31 cellular contexts compared by ENCODE assay signal in genomic region chr17:2566056-2566455, GRCh38.
"Had no signal": no experiment of that assay in that cellular context is flagged by ENCODE, and none has a peak within 500 bp of the region (broad histone marks: within the 10 kb centered on the region; RNA-seq: fewer than 3 reads in every experiment).

No MANE protein-coding gene starts in this region.

- ATAC-seq: activated naive CD4-positive, alpha-beta T cell treated with anti-CD3 and anti-CD28 coated beads, Interleukin-2, amount 50 U/mL, for 72 hours; activated T-cell treated with anti-CD3 and anti-CD28 coated beads, Interleukin-2, amount 50 U/mL, for 72 hours; gastroesophageal sphincter; WTC11 had no signal

- H3K36me3 ChIP-seq: ascending aorta, breast epithelium, cardiac muscle cell, esophagus squamous epithelium, gastroesophageal sphincter had no signal

- H3K27ac ChIP-seq: ascending aorta, cardiac muscle cell, gastroesophageal sphincter, VCaP had no signal

- H3K4me3 ChIP-seq: ascending aorta, breast epithelium, cardiac muscle cell, esophagus squamous epithelium, gastroesophageal sphincter had no signal

- DNase-seq: activated CD4-positive, alpha-beta memory T cell treated with anti-CD3 and anti-CD28 coated beads, Interleukin-2, amount 10 ng/mL, durations not matched to agents 7 days and 5 days; activated CD4-positive, alpha-beta T cell treated with anti-CD3 and anti-CD28 coated beads for 1 hour; activated CD4-positive, alpha-beta T cell treated with anti-CD3 and anti-CD28 coated beads for 4 hours; activated CD4-positive, alpha-beta T cell treated with anti-CD3 and anti-CD28 coated beads, Interleukin-2, amount 10 ng/mL, durations not matched to agents 7 days and 5 days; activated CD4-positive, alpha-beta T cell treated with anti-CD3 and anti-CD28 coated beads, Interleukin-2, amount 50 U/mL, for 4 hours; activated CD8-positive, alpha-beta memory T cell treated with anti-CD3 and anti-CD28 coated beads, Interleukin-2, amount 50 U/mL, for 48 hours; activated gamma-delta T cell; activated naive CD4-positive, alpha-beta T cell; activated naive CD4-positive, alpha-beta T cell treated with anti-CD3 and anti-CD28 coated beads, Interleukin-2, amount 10 ng/mL, durations not matched to agents 7 days and 5 days; activated naive CD8-positive, alpha-beta T cell treated with anti-CD3 and anti-CD28 coated beads, Interleukin-2, amount 10 ng/mL, durations not matched to agents 7 days and 5 days; activated T-cell treated with anti-CD3 and anti-CD28 coated beads for 4 hours; activated T-cell treated with anti-CD3 and anti-CD28 coated beads, Interleukin-2, amount 50 U/mL, for 24 hours; activated T-cell treated with anti-CD3 and anti-CD28 coated beads, Interleukin-2, amount 50 U/mL, for 72 hours; cortex of kidney; dermis blood vessel endothelial cell; effector CD4-positive, alpha-beta T cell; esophagus squamous epithelium; foreskin melanocyte; T-helper 2 cell had no signal

- H3K4me3 Mint-ChIP-seq: activated CD4-positive, alpha-beta memory T cell treated with anti-CD3 and anti-CD28 coated beads, Interleukin-2, amount 10 ng/mL, durations not matched to agents 7 days and 5 days; activated CD4-positive, alpha-beta T cell treated with anti-CD3 and anti-CD28 coated beads, Interleukin-2, amount 10 ng/mL, durations not matched to agents 7 days and 5 days; activated naive CD4-positive, alpha-beta T cell treated with anti-CD3 and anti-CD28 coated beads, Interleukin-2, amount 10 ng/mL, durations not matched to agents 7 days and 5 days; activated naive CD8-positive, alpha-beta T cell treated with anti-CD3 and anti-CD28 coated beads, Interleukin-2, amount 10 ng/mL, durations not matched to agents 7 days and 5 days; activated T-cell treated with anti-CD3 and anti-CD28 coated beads, Interleukin-2, amount 50 U/mL, for 24 hours; activated T-cell treated with anti-CD3 and anti-CD28 coated beads, Interleukin-2, amount 50 U/mL, for 72 hours; brain; central memory CD8-positive, alpha-beta T cell; WTC11 had no signal

- H3K27ac Mint-ChIP-seq: activated CD4-positive, alpha-beta memory T cell treated with anti-CD3 and anti-CD28 coated beads, Interleukin-2, amount 10 ng/mL, durations not matched to agents 7 days and 5 days; activated CD4-positive, alpha-beta T cell treated with anti-CD3 and anti-CD28 coated beads, Interleukin-2, amount 10 ng/mL, durations not matched to agents 7 days and 5 days; activated naive CD4-positive, alpha-beta T cell treated with anti-CD3 and anti-CD28 coated beads, Interleukin-2, amount 10 ng/mL, durations not matched to agents 7 days and 5 days; activated naive CD4-positive, alpha-beta T cell treated with anti-CD3 and anti-CD28 coated beads, Interleukin-2, amount 50 U/mL, for 72 hours; activated naive CD8-positive, alpha-beta T cell treated with anti-CD3 and anti-CD28 coated beads, Interleukin-2, amount 10 ng/mL, durations not matched to agents 7 days and 5 days; activated T-cell treated with anti-CD3 and anti-CD28 coated beads, Interleukin-2, amount 50 U/mL, for 24 hours; activated T-cell treated with anti-CD3 and anti-CD28 coated beads, Interleukin-2, amount 50 U/mL, for 72 hours; brain; WTC11 had no signal

- H3K4me1 Mint-ChIP-seq: central memory CD8-positive, alpha-beta T cell had no signal

- H3K9me3 Mint-ChIP-seq: activated CD4-positive, alpha-beta memory T cell treated with anti-CD3 and anti-CD28 coated beads, Interleukin-2, amount 10 ng/mL, durations not matched to agents 7 days and 5 days; activated naive CD4-positive, alpha-beta T cell treated with anti-CD3 and anti-CD28 coated beads, Interleukin-2, amount 50 U/mL, for 72 hours; activated T-cell treated with anti-CD3 and anti-CD28 coated beads, Interleukin-2, amount 50 U/mL, for 24 hours; activated T-cell treated with anti-CD3 and anti-CD28 coated beads, Interleukin-2, amount 50 U/mL, for 72 hours; central memory CD8-positive, alpha-beta T cell had no signal

- H3K9me3 ChIP-seq: ascending aorta, breast epithelium had no signal

- H3K4me1 ChIP-seq: ascending aorta, breast epithelium, gastroesophageal sphincter had no signal

- H3K27me3 Mint-ChIP-seq: activated T-cell treated with anti-CD3 and anti-CD28 coated beads, Interleukin-2, amount 50 U/mL, for 24 hours had no signal

- H3K27me3 ChIP-seq: ascending aorta, breast epithelium, cardiac muscle cell, esophagus squamous epithelium, gastroesophageal sphincter had no signal

- H3K36me3 Mint-ChIP-seq: activated naive CD4-positive, alpha-beta T cell treated with anti-CD3 and anti-CD28 coated beads, Interleukin-2, amount 10 ng/mL, durations not matched to agents 7 days and 5 days; activated naive CD4-positive, alpha-beta T cell treated with anti-CD3 and anti-CD28 coated beads, Interleukin-2, amount 50 U/mL, for 72 hours; activated naive CD8-positive, alpha-beta T cell treated with anti-CD3 and anti-CD28 coated beads, Interleukin-2, amount 10 ng/mL, durations not matched to agents 7 days and 5 days; brain had no signal

- FAIRE-seq: colon, endometrium, endothelial cell of umbilical vein had no signal
